In the genomic region with DNA sequence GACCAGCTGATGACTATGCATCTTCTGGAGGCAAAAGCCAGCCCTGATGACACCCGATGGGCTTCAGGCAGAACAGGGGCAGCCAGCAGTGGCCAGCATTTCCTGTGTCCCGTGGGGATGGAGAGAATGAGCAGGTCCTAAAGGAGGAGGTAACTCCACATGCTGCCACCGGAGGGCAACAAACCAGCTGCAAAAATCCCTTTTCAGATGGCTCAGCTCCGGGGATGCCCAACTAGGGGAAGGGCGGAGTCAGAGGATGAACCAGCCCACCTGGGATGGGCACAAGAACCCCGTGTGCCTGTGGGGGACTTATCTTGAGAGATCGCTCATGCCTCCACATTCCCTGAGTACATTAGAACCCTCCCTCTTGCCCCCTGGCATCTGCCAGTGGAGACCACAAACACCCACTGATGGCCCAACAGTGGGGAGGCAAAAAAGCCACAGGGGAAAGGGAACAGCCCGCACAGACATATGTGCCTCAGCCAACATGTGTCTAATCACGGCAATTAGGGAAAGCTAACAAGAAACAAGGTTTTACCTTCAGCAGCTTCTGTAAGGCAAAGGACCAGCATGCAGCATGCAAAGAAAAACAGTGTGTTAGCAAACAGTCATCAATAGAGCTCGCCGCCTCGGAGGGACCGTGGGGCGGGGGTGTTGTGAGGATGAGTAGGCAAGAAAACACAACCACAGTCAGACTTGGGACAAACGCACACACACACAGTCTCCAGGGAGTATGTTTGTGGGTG, we compare ENCODE assay signal across 8 cellular contexts.
DNase-seq lines count a peak whose midpoint lies in the region; ATAC-seq and TF ChIP-seq lines count a peak whose summit lies in the region.

No MANE protein-coding gene starts in this region.

- no peaks in the 10 kb centered on the region for H3K9me3 ChIP-seq in MM.1S (replicated peaks; ENCODE audit: insufficient read depth, low read length)

- H3K4me1 ChIP-seq in MM.1S (ENCODE audit: low read length) = no peaks in the 10 kb centered on the region

- no peaks in the 10 kb centered on the region for H4K20me1 ChIP-seq in MM.1S (ENCODE audit: insufficient read depth, low read length)

- TF ChIP-seq CTCF in MM.1S (IDR thresholded peaks at IDR 0.05; ENCODE audit: low read length) = peak; percentile 53

- no peak for TF ChIP-seq POLR2A in GM18505 (IDR thresholded peaks at IDR 0.05; ENCODE audit: borderline replicate concordance, extremely low read depth, insufficient read depth, insufficient read length)

- no peak overlapping the region for H3K9ac ChIP-seq in MM.1S (ENCODE audit: low read length)

- ATAC-seq in GM18909 (IDR thresholded peaks at IDR 0.05; ENCODE audit: poor library complexity, unreplicated experiment) = no peak
- no peak for ATAC-seq in GM18505 (IDR thresholded peaks at IDR 0.05; ENCODE audit: unreplicated experiment)

- H3K79me2 ChIP-seq in MM.1S (ENCODE audit: low read length) = no peaks in the 10 kb centered on the region

- H3K36me3 ChIP-seq in MM.1S (replicated peaks; ENCODE audit: insufficient read depth, low read length) = no peaks in the 10 kb centered on the region; the same call in 1 of the 2 replicates

- no peak overlapping the region for H3K4me3 ChIP-seq in MM.1S (ENCODE audit: low read length)

- peak; percentile 67 for DNase-seq in ELF-1 (ENCODE audit: low read depth, low spot score)
- peak; percentile 21 for DNase-seq in MM.1S
- peak; percentile 24 for DNase-seq in SKM-1 (lab: John Stamatoyannopoulos, UW; ENCODE audit: unreplicated experiment)
- DNase-seq in T47D (ENCODE audit: low read depth in 1 of 2, low spot score in 1 of 2) = peak; percentile 67 to 68
- peak; percentile 73 for DNase-seq in myocyte (ENCODE audit: low read depth)
- DNase-seq in ureter (ENCODE audit: low spot score) = no peak

- H3F3A ChIP-seq in MM.1S (ENCODE audit: insufficient read depth, low read length) = no peaks in the 10 kb centered on the region

- H3K9me2 ChIP-seq in MM.1S (replicated peaks; ENCODE audit: insufficient read depth, low read length) = no peaks in the 10 kb centered on the region

- H2AFZ ChIP-seq in MM.1S (ENCODE audit: low read length) = no peak overlapping the region

- H3K4me2 ChIP-seq in MM.1S (ENCODE audit: low read depth, low read length) = no peak overlapping the region

- H3K27me3 ChIP-seq in MM.1S (replicated peaks; ENCODE audit: insufficient read depth, low read length) = no peaks in the 10 kb centered on the region

- in situ Hi-C loops in T47D (cut with HindIII; ENCODE audit: low pct_unique_long_range_greater_than_20kb, low sequenced_read_pairs) = no loop called here

- no peak overlapping the region for H3K27ac ChIP-seq in MM.1S (ENCODE audit: low read length)
